ENCODE assay signal across 11 cellular contexts in the genomic region with DNA sequence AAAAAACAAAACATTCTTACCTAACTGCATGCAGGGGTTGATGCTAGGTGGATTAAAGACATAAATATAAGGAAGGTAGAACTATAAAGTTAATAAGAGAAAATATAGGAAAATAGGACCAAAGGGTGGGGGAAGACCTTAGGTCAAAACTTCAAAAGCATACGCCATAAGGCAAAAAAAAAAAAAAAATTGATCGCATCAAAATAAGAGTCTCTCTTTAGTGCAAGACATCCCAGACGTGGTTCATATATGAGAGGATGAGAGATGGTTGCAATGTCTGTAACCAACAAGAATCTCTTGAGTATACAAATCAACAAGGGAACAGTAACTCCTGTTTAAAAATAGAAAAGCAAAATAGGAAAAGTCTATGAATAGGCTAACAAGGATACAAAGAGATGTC.
"Had no signal": no experiment of that assay in that cellular context is flagged by ENCODE, and none has a peak within 500 bp of the region (broad histone marks: within the 10 kb centered on the region; RNA-seq: fewer than 3 reads in every experiment).

No MANE protein-coding gene starts in this region.

- DNase-seq: activated CD8-positive, alpha-beta T cell treated with anti-CD3 and anti-CD28 coated beads for 36 hours; activated naive CD8-positive, alpha-beta T cell treated with anti-CD3 and anti-CD28 coated beads for 36 hours; anterior cingulate cortex; mammary epithelial cell; mucosa of descending colon; stimulated activated CD4-positive, alpha-beta T cell treated with anti-CD3 and anti-CD28 coated beads, Interleukin-15, amount 100 ng/mL, for 24 hours; stimulated activated CD4-positive, alpha-beta T cell treated with anti-CD3 and anti-CD28 coated beads, Interleukin-4, amount 100 ng/mL, for 24 hours; T-cell; T1000 had no signal

- H3K4me3 ChIP-seq: breast epithelium, mucosa of descending colon had no signal

- H3K4me1 ChIP-seq: breast epithelium had no signal

- H3K9me3 ChIP-seq: breast epithelium, mucosa of descending colon had no signal

- H3K27ac ChIP-seq: breast epithelium had no signal

- H3K36me3 ChIP-seq: breast epithelium had no signal

- H3K27me3 ChIP-seq: breast epithelium had no signal

- ATAC-seq: activated CD8-positive, alpha-beta T cell treated with anti-CD3 and anti-CD28 coated beads for 36 hours; mucosa of descending colon; natural killer cell treated with Interleukin-12 subunit alpha and Interleukin-12 subunit beta and Interleukin-15 and Interleukin-18, amount 100 ng/mL, for 72 hours; T-cell had no signal
